14 cellular contexts compared by ENCODE assay signal in the genomic region with DNA sequence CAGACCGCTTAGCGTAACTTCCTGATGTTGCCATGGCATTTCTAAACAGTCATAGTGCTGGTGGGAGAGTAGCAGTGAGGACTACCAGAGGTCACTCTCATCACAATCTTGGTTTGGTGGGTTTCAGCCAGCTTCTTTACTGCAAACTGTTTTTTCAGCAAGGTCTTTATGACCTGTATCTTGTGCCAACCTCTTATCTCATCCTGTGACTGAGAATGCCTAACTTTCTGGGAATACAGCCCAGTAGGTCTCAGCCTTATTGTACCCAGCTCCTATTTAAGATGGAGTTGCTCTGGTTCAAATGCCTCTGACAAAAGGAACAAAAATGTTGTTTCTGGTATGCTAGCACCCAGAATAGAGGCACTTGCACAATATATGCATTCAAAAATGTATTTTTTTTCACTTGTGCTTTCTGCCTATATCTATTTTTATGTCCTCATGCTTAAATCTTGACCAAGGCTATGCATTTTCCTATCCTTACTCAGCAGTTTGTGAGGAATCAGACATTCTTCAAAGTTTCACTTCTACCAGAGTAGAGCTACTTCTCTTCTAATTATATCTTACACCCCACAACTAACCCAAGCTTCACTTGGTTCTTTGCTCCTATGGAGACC. TPM values are rescaled to one million over a fixed set of nuclear protein-coding genes. Genes with fewer than 3 reads are reported as not detected.
DNase-seq lines count a peak whose midpoint lies in the region; TF ChIP-seq lines count a peak whose summit lies in the region.
"Had no signal": no experiment of that assay in that cellular context is flagged by ENCODE, and none has a peak within 500 bp of the region (broad histone marks: within the 10 kb centered on the region; RNA-seq: fewer than 3 reads in every experiment).

No MANE protein-coding gene starts in this region.

- H3K9me3 ChIP-seq in SJSA1 (replicated peaks) (no peaks in the 10 kb centered on the region), colonic mucosa (no peaks in the 10 kb centered on the region)
- H3K9me3 ChIP-seq: pancreas had no signal

- H3K4me1 ChIP-seq in SJSA1 (replicated peaks) (peaks cover 60% of the 10 kb centered on the region), colonic mucosa (no peaks in the 10 kb centered on the region)
- H3K4me1 ChIP-seq: breast epithelium, pancreas had no signal

- H3K27ac ChIP-seq in SJSA1 = peak overlapping the region; percentile 92
- H3K27ac ChIP-seq in colonic mucosa = no peak overlapping the region
- H3K27ac ChIP-seq: breast epithelium, pancreas had no signal

- TF ChIP-seq CTCF in fibroblast of pulmonary artery (IDR thresholded peaks at IDR 0.05; ENCODE audit: low read length, missing control alignments) (no peak), GM10266 (IDR thresholded peaks at IDR 0.05; ENCODE audit: control insufficient read depth, insufficient read depth, low read depth, missing control alignments) (no peak), colonic mucosa (IDR thresholded peaks at IDR 0.05) (no peak)

- H3K4me3 ChIP-seq in SJSA1 (no peak overlapping the region), fibroblast of pulmonary artery (replicated peaks; ENCODE audit: low read depth, low read length) (no peak overlapping the region), colonic mucosa (no peak overlapping the region)
- H3K4me3 ChIP-seq: breast epithelium, pancreas had no signal

- DNase-seq in A172 (ENCODE audit: low spot score) (peak; percentile 54), HCEC 1CT (peak; percentile 81), SJSA1 (ENCODE audit: low read depth in 1 of 2, low spot score in 2 of 2) (no peak), fibroblast of pulmonary artery (ENCODE audit: low read depth) (peak; percentile 92), GM10266 (ENCODE audit: extremely low spot score) (no peak), activated gamma-delta T cell treated with Interleukin-2 at 50 U/mL for 16 hours (no peak), colonic mucosa (no peak), SK-N-DZ (ENCODE audit: low spot score) (no peak)
- DNase-seq: activated CD4-positive, alpha-beta T cell treated with anti-CD3 and anti-CD28 coated beads, Interleukin-2, amount 50 U/mL, for 48 hours; DMS153; NCI-H446; pancreas; T1000 had no signal

- H3K9ac ChIP-seq in colonic mucosa (ENCODE audit: low read depth in 2 of 2, low read length in 2 of 2) = no peak overlapping the region

- no peaks in the 10 kb centered on the region for H3K27me3 ChIP-seq in SJSA1 (replicated peaks)
- no peaks in the 10 kb centered on the region for H3K27me3 ChIP-seq in colonic mucosa
- H3K27me3 ChIP-seq: breast epithelium, pancreas had no signal

- no peaks in the 10 kb centered on the region for H3K36me3 ChIP-seq in SJSA1
- H3K36me3 ChIP-seq in colonic mucosa = no peaks in the 10 kb centered on the region
- H3K36me3 ChIP-seq: breast epithelium, pancreas had no signal

- intact Hi-C loops in colonic mucosa (cut with DNase I) = no loop called here

RNA-seq across cellular contexts. Expression of gene OR51M1, which starts 16.0 kb away (rescaled TPM):
- total RNA-seq in A172 (2014; rRNA removed; shearing (Covaris generic)) = not detected in 2 replicates
- total RNA-seq in SJSA1 (2014; rRNA removed; shearing (Covaris generic)) = not detected in 2 replicates
- total RNA-seq in colonic mucosa = not detected
- polyA plus RNA-seq in SK-N-DZ (2014; cell fraction: cytosol; rRNA removed) = not detected in 2 replicates
- not detected in 2 replicates for polyA plus RNA-seq in SK-N-DZ (2014; cell fraction: nucleus; rRNA removed)
- total RNA-seq: breast epithelium, pancreas had no signal
- polyA plus RNA-seq: pancreas had no signal

RNA-seq across cellular contexts. Expression of gene OR51B6, which starts 16.3 kb away (rescaled TPM):
- not detected in 2 replicates for total RNA-seq in A172 (2014; rRNA removed; shearing (Covaris generic))
- not detected in 2 replicates for total RNA-seq in SJSA1 (2014; rRNA removed; shearing (Covaris generic))
- not detected for total RNA-seq in colonic mucosa
- not detected in 2 replicates for polyA plus RNA-seq in SK-N-DZ (2014; cell fraction: cytosol; rRNA removed)
- polyA plus RNA-seq in SK-N-DZ (2014; cell fraction: nucleus; rRNA removed) = not detected in 2 replicates
- total RNA-seq: breast epithelium, pancreas had no signal
- polyA plus RNA-seq: pancreas had no signal

RNA-seq across cellular contexts. Expression of gene OR51B5, which starts 24.2 kb away (rescaled TPM):
- total RNA-seq in A172 (2014; rRNA removed; shearing (Covaris generic)) = 17.4 and 17.7 TPM in 2 replicates
- 0.39 TPM in 1 of 2 replicates, not detected in the other for total RNA-seq in SJSA1 (2014; rRNA removed; shearing (Covaris generic))
- not detected for total RNA-seq in colonic mucosa
- polyA plus RNA-seq in SK-N-DZ (2014; cell fraction: cytosol; rRNA removed) = 0.57 TPM in 1 of 2 replicates, not detected in the other
- 0.38 TPM in 1 of 2 replicates, not detected in the other for polyA plus RNA-seq in SK-N-DZ (2014; cell fraction: nucleus; rRNA removed)

RNA-seq across cellular contexts. Expression of gene OR51B2, which starts 43.5 kb away (rescaled TPM):
- 0.29 and 1.5 TPM in 2 replicates for total RNA-seq in A172 (2014; rRNA removed; shearing (Covaris generic))
- not detected in 2 replicates for total RNA-seq in SJSA1 (2014; rRNA removed; shearing (Covaris generic))
- total RNA-seq in colonic mucosa = not detected
- polyA plus RNA-seq in SK-N-DZ (2014; cell fraction: cytosol; rRNA removed) = not detected in 2 replicates
- polyA plus RNA-seq in SK-N-DZ (2014; cell fraction: nucleus; rRNA removed) = not detected in 2 replicates
- total RNA-seq: pancreas had no signal
- polyA plus RNA-seq: pancreas had no signal

RNA-seq across cellular contexts. Expression of gene OR51Q1, which starts 54.3 kb away (rescaled TPM):
- total RNA-seq in A172 (2014; rRNA removed; shearing (Covaris generic)) = not detected in 2 replicates
- not detected in 2 replicates for total RNA-seq in SJSA1 (2014; rRNA removed; shearing (Covaris generic))
- not detected for total RNA-seq in colonic mucosa
- polyA plus RNA-seq in SK-N-DZ (2014; cell fraction: cytosol; rRNA removed) = not detected in 2 replicates
- not detected in 2 replicates for polyA plus RNA-seq in SK-N-DZ (2014; cell fraction: nucleus; rRNA removed)
- total RNA-seq: breast epithelium, pancreas had no signal
- polyA plus RNA-seq: pancreas had no signal

Comparison
In these comparisons a context has a peak if more than half of its experiments do, and no peak if none do; other contexts are left out.
1. DNase-seq: peak in A172 (single experiment), HCEC 1CT (single experiment) and fibroblast of pulmonary artery (single experiment); none in SJSA1 (0 of 2), GM10266 (single experiment), activated gamma-delta T cell treated with Interleukin-2 at 50 U/mL for 16 hours (single experiment), colonic mucosa (single experiment) and SK-N-DZ (single experiment).
2. RNA of gene OR51B5, which starts 24.2 kb away (total RNA-seq): 17.4 to 17.7 TPM in A172; 0.39 TPM in SJSA1 and not detected in colonic mucosa; every median in the first group is over 10 times any median in the second.